Comparison of ENCODE assay signal across 9 cellular contexts in the genomic region with DNA sequence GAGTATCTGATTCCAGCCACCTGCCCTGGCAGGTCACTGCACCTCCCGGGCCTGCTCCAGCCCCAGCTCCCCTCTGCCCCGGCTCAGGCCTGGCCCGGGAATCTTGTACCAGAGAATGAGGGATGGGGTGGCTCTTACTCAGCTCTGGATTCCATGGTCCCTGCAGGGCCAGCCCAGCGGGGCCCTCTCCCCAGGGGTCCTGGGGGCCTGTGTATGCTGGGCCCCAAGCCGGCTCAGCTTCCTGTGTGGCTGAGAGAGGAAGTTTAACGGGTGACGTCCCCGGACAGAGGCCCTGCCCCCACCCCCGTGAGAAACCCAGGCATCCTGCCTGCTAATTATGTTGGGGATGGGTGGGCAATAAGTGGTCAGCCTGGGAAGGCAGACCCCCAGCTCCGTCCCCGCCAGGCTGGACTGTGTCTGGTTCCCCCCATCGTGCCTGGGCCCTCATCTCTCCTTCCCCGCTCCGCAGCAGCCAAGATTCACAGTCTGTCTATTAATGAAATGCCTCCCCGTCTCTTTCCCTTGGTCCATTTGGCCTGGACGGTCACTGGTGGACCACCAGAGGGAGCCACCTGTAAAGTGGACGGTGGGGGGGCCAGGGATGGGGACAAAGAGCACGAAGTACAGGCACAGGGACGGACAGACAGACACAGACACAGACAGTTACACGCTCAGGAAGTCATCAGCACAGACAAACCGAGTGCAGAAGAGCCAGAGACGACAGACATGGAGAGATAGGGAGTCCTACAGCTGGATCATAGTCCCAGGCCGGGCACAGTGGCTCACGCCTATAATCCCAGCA. TPM values are rescaled to one million over a fixed set of nuclear protein-coding genes. Genes with fewer than 3 reads are reported as not detected.
DNase-seq lines count a peak whose midpoint lies in the region; ATAC-seq and TF ChIP-seq lines count a peak whose summit lies in the region.
"Had no signal": no experiment of that assay in that cellular context is flagged by ENCODE, and none has a peak within 500 bp of the region (broad histone marks: within the 10 kb centered on the region; RNA-seq: fewer than 3 reads in every experiment).

Gene DENND1C, minus strand, starts transcription at position 247 of the 802 bp plus-strand sequence. Its CDS starts 92 bp downstream, at position 155.

- POLR2A ChIA-PET in CD4-positive, alpha-beta memory T cell (lab: Charles Lee; ENCODE audit: partially characterized antibody): interaction anchor here (0.9 to 3.0 kb wide), 17 partner anchors 8 to 291 kb away, joined by 3 to 35 read pairs (median 8); partner anchors contain the start of genes ALKBH7, CLPP, CRB3 and GPR108
- POLR2A ChIA-PET in PC-9 (lab: Charles Lee; ENCODE audit: unreplicated experiment): interaction anchor here (0.6 kb wide), 1 partner anchor 132 kb away, joined by 19 read pairs; no protein-coding TSS in a partner anchor

- H3K4me1 ChIP-seq in CD4-positive, alpha-beta memory T cell (ENCODE audit: insufficient read depth, low read length): peaks cover 46% of the 10 kb centered on the region
- H3K4me1 ChIP-seq in GM23338 (ENCODE audit: insufficient read depth) (peaks cover 7% of the 10 kb centered on the region), PC-9 (replicated peaks; ENCODE audit: insufficient read depth) (peaks cover 11% of the 10 kb centered on the region; the same call in 1 of the 2 replicates)

- H3K36me3 Mint-ChIP-seq in CD4-positive, alpha-beta memory T cell: peaks cover 3 to 15% of the 10 kb centered on the region in 2 donors
- H3K36me3 Mint-ChIP-seq in GM23338 (ENCODE audit: low read depth): no peaks in the 10 kb centered on the region
- peaks cover 8% of the 10 kb centered on the region for H3K36me3 Mint-ChIP-seq in activated T-helper 2 cell treated with anti-CD3 and anti-CD28 coated beads, Interferon-gamma antibody, Interleukin-2, Interleukin-4, amounts not matched to agents 10 μg/mL and 5 μg/mL and 100 μg/mL, durations not matched to agents 14 hours and 24 hours and 36 hours (ENCODE audit: low read depth)

- peak; percentile 58 to 66 (median 64) for DNase-seq in CD4-positive, alpha-beta memory T cell
- DNase-seq in GM23338 (ENCODE audit: low spot score) (peak; percentile 74), PC-9 (no peak), cardiac septum (ENCODE audit: low spot score) (peak; percentile 87), cerebellar nuclear complex (lab: John Stamatoyannopoulos, UW) (no peak)
- peak; percentile 60 for DNase-seq in activated T-helper 2 cell treated with anti-CD3 and anti-CD28 coated beads, Interferon-gamma antibody, Interleukin-2, Interleukin-4, amounts not matched to agents 10 μg/mL and 5 μg/mL and 100 μg/mL, durations not matched to agents 14 hours and 24 hours and 36 hours (ENCODE audit: low spot score)
- DNase-seq in stimulated activated CD4-positive, alpha-beta T cell treated with anti-CD3 and anti-CD28 coated beads, Interleukin-15, amount 100 ng/mL, for 24 hours: peak; percentile 83

- H4K20me1 ChIP-seq in GM23338 (replicated peaks; ENCODE audit: insufficient read depth): no peaks in the 10 kb centered on the region
- H4K20me1 ChIP-seq in PC-9 (ENCODE audit: insufficient read depth): no peaks in the 10 kb centered on the region

- no TSS peak for BruUV-seq in PC-9 (replicated peaks; lab: Mats Ljungman, UMichigan)

- H3K9me3 ChIP-seq in CD4-positive, alpha-beta memory T cell (ENCODE audit: control insufficient read depth in 1 of 2, low read length in 2 of 2): no peaks in the 10 kb centered on the region
- H3K9me3 ChIP-seq in PC-9 (ENCODE audit: insufficient read depth, low read depth): no peaks in the 10 kb centered on the region

- H3K36me3 ChIP-seq in CD4-positive, alpha-beta memory T cell (ENCODE audit: insufficient read depth, low read length): peaks cover 10% of the 10 kb centered on the region
- no peaks in the 10 kb centered on the region for H3K36me3 ChIP-seq in GM23338 (ENCODE audit: insufficient read depth)
- no peaks in the 10 kb centered on the region for H3K36me3 ChIP-seq in PC-9 (ENCODE audit: low read depth)

- ATAC-seq in GM23338 (peak; percentile 62), HG02938 (IDR thresholded peaks at IDR 0.05; ENCODE audit: unreplicated experiment) (no peak)

- H3K27me3 ChIP-seq in CD4-positive, alpha-beta memory T cell (ENCODE audit: insufficient read depth, low read length): no peaks in the 10 kb centered on the region
- H3K27me3 ChIP-seq in GM23338 (ENCODE audit: insufficient read depth) (no peaks in the 10 kb centered on the region), PC-9 (ENCODE audit: insufficient read depth, low read depth) (no peaks in the 10 kb centered on the region)

- peak within 1 kb of the TSS; percentile 38; the same call in 1 of the 2 replicates for H3K4me2 ChIP-seq in GM23338
- no peak within 1 kb of the TSS for H3K4me2 ChIP-seq in PC-9

- intact Hi-C loops in CD4-positive, alpha-beta memory T cell (cut with micrococcal nuclease): loop anchor here (1.0 kb wide), 1 partner anchor 21 kb away; no protein-coding TSS in a partner anchor
- intact Hi-C loops in PC-9 (cut with micrococcal nuclease; ENCODE audit: unreplicated experiment): no loop called here
- intact Hi-C loops in activated T-helper 2 cell treated with anti-CD3 and anti-CD28 coated beads, Interferon-gamma antibody, Interleukin-2, Interleukin-4, amounts not matched to agents 10 μg/mL and 5 μg/mL and 100 μg/mL, durations not matched to agents 14 hours and 24 hours and 36 hours (cut with micrococcal nuclease): no loop called here
- intact Hi-C loops in cardiac septum (cut with DNase I): no loop called here

- no peaks in the 10 kb centered on the region for H3K79me2 ChIP-seq in GM23338 (replicated peaks; ENCODE audit: insufficient read depth)
- H3K79me2 ChIP-seq in PC-9 (ENCODE audit: low read depth): no peaks in the 10 kb centered on the region

- no peaks in the 10 kb centered on the region for H3K9me3 Mint-ChIP-seq in CD4-positive, alpha-beta memory T cell
- no peaks in the 10 kb centered on the region; the same call in 2 of the 3 replicates for H3K9me3 Mint-ChIP-seq in GM23338
- no peaks in the 10 kb centered on the region for H3K9me3 Mint-ChIP-seq in activated T-helper 2 cell treated with anti-CD3 and anti-CD28 coated beads, Interferon-gamma antibody, Interleukin-2, Interleukin-4, amounts not matched to agents 10 μg/mL and 5 μg/mL and 100 μg/mL, durations not matched to agents 14 hours and 24 hours and 36 hours

- peak within 1 kb of the TSS; percentile 94 to 100 (median 96) for H3K4me3 Mint-ChIP-seq in CD4-positive, alpha-beta memory T cell
- H3K4me3 Mint-ChIP-seq in GM23338: no peak within 1 kb of the TSS
- peak within 1 kb of the TSS; percentile 91 for H3K4me3 Mint-ChIP-seq in activated T-helper 2 cell treated with anti-CD3 and anti-CD28 coated beads, Interferon-gamma antibody, Interleukin-2, Interleukin-4, amounts not matched to agents 10 μg/mL and 5 μg/mL and 100 μg/mL, durations not matched to agents 14 hours and 24 hours and 36 hours (ENCODE audit: low read depth)

- H3F3A ChIP-seq in GM23338 (replicated peaks; ENCODE audit: low read depth): no peaks in the 10 kb centered on the region
- peaks cover 5% of the 10 kb centered on the region; the same call in 1 of the 2 replicates for H3F3A ChIP-seq in PC-9 (ENCODE audit: insufficient read depth, low read depth)

- TF ChIP-seq CTCF in GM23338 (conservative IDR thresholded peaks at IDR 0.05; ENCODE audit: low read depth in 2 of 2) (peak; percentile 77 to 82), PC-9 (conservative IDR thresholded peaks at IDR 0.05) (peak; percentile 57)

- no peaks in the 10 kb centered on the region for H3K27me3 Mint-ChIP-seq in CD4-positive, alpha-beta memory T cell
- H3K27me3 Mint-ChIP-seq in GM23338 (ENCODE audit: insufficient read depth, low read depth, poor library complexity): peaks cover 7% of the 10 kb centered on the region
- H3K27me3 Mint-ChIP-seq in activated T-helper 2 cell treated with anti-CD3 and anti-CD28 coated beads, Interferon-gamma antibody, Interleukin-2, Interleukin-4, amounts not matched to agents 10 μg/mL and 5 μg/mL and 100 μg/mL, durations not matched to agents 14 hours and 24 hours and 36 hours (ENCODE audit: low read depth): no peaks in the 10 kb centered on the region

- H3K4me3 ChIP-seq in CD4-positive, alpha-beta memory T cell (ENCODE audit: low read length in 2 of 2): peak within 1 kb of the TSS; percentile 91 to 97
- H3K4me3 ChIP-seq in GM23338 (no peak within 1 kb of the TSS), PC-9 (no peak within 1 kb of the TSS)

- H3K27ac Mint-ChIP-seq in CD4-positive, alpha-beta memory T cell: peak within 1 kb of the TSS; percentile 93 to 99 (median 98)
- no peak within 1 kb of the TSS for H3K27ac Mint-ChIP-seq in GM23338
- H3K27ac Mint-ChIP-seq in activated T-helper 2 cell treated with anti-CD3 and anti-CD28 coated beads, Interferon-gamma antibody, Interleukin-2, Interleukin-4, amounts not matched to agents 10 μg/mL and 5 μg/mL and 100 μg/mL, durations not matched to agents 14 hours and 24 hours and 36 hours: peak within 1 kb of the TSS; percentile 91

- H3K4me1 Mint-ChIP-seq in CD4-positive, alpha-beta memory T cell: peaks cover 19 to 46% (median 27%) of the 10 kb centered on the region in 4 donors
- peaks cover 12% of the 10 kb centered on the region; the same call in 2 of the 3 replicates for H3K4me1 Mint-ChIP-seq in GM23338
- peaks cover 19% of the 10 kb centered on the region for H3K4me1 Mint-ChIP-seq in activated T-helper 2 cell treated with anti-CD3 and anti-CD28 coated beads, Interferon-gamma antibody, Interleukin-2, Interleukin-4, amounts not matched to agents 10 μg/mL and 5 μg/mL and 100 μg/mL, durations not matched to agents 14 hours and 24 hours and 36 hours (ENCODE audit: low read depth)

- H3K9me2 ChIP-seq in GM23338 (ENCODE audit: insufficient read depth): no peaks in the 10 kb centered on the region
- H3K9me2 ChIP-seq in PC-9 (ENCODE audit: insufficient read depth): no peaks in the 10 kb centered on the region

- H2AFZ ChIP-seq in GM23338 (peak within 1 kb of the TSS; percentile 89; the same call in 1 of the 2 replicates), PC-9 (no peak within 1 kb of the TSS)

- peak within 1 kb of the TSS; percentile 93 for H3K27ac ChIP-seq in CD4-positive, alpha-beta memory T cell (ENCODE audit: low read depth, low read length)
- no peak within 1 kb of the TSS for H3K27ac ChIP-seq in GM23338 (ENCODE audit: low read depth)
- no peak within 1 kb of the TSS for H3K27ac ChIP-seq in PC-9

- CTCF ChIA-PET in CD4-positive, alpha-beta memory T cell (lab: Charles Lee; ENCODE audit: partially characterized antibody): interaction anchor here (0.7 to 1.8 kb wide), 7 partner anchors 16 to 263 kb away, joined by 3 to 6 read pairs (median 4); partner anchors contain the start of gene SLC25A23
- CTCF ChIA-PET in PC-9 (lab: Charles Lee): interaction anchor here (0.7 kb wide), 1 partner anchor 482 kb away, joined by 6 read pairs; no protein-coding TSS in a partner anchor

TF ChIP-seq in GM23338, 12 proteins besides CTCF, POLR2A, EP300 and RAD21 (continues in another document):
- TF ChIP-seq STAT1 (IDR thresholded peaks at IDR 0.05; ENCODE audit: unreplicated experiment) (no peak), NANOG (IDR thresholded peaks at IDR 0.05; ENCODE audit: borderline replicate concordance) (no peak)

RNA-seq across cellular contexts. Expression of gene DENND1C, which starts in this region (rescaled TPM):
- total RNA-seq in CD4-positive, alpha-beta memory T cell: 100 to 1,000 TPM; 105 to 113 TPM
- 10 to 100 TPM; 39.6 to 77.8 TPM for polyA plus RNA-seq in CD4-positive, alpha-beta memory T cell
- 2.8 and 3.1 TPM in 2 replicates for total RNA-seq in GM23338 (2014; rRNA removed; shearing (Covaris generic))
- polyA plus RNA-seq in GM23338 (2016; fragmentation: Nextera tagmentation; extraction: Ambion mirVana): 6.1 and 6.3 TPM in 2 replicates
- total RNA-seq in PC-9 (2021): not detected in 2 replicates
- 64.3 and 70.0 TPM in 2 replicates for total RNA-seq in activated T-helper 2 cell treated with anti-CD3 and anti-CD28 coated beads, Interferon-gamma antibody, Interleukin-2, Interleukin-4, amounts not matched to agents 10 μg/mL and 5 μg/mL and 100 μg/mL, durations not matched to agents 14 hours and 24 hours and 36 hours
- total RNA-seq in cardiac septum: 0.78 TPM
- total RNA-seq: LHCN-M2 had no signal

Comparison
In these comparisons a context has a peak if more than half of its experiments do, and no peak if none do; other contexts are left out.
1. RNA of gene DENND1C (total RNA-seq): 105 to 113 TPM in CD4-positive, alpha-beta memory T cell and 64.3 to 70.0 TPM in activated T-helper 2 cell treated with anti-CD3 and anti-CD28 coated beads, Interferon-gamma antibody, Interleukin-2, Interleukin-4, amounts not matched to agents 10 μg/mL and 5 μg/mL and 100 μg/mL, durations not matched to agents 14 hours and 24 hours and 36 hours; 2.8 to 3.1 TPM in GM23338, 0.78 TPM in cardiac septum (single experiment) and not detected in PC-9; every median in the first group is over 10 times any median in the second.
2. Peak in DNase-seq in cardiac septum; RNA of the gene not detected or under 1 TPM.
3. DNase-seq: peak in CD4-positive, alpha-beta memory T cell (5 of 5), GM23338 (single experiment), activated T-helper 2 cell treated with anti-CD3 and anti-CD28 coated beads, Interferon-gamma antibody, Interleukin-2, Interleukin-4, amounts not matched to agents 10 μg/mL and 5 μg/mL and 100 μg/mL, durations not matched to agents 14 hours and 24 hours and 36 hours (single experiment) and stimulated activated CD4-positive, alpha-beta T cell treated with anti-CD3 and anti-CD28 coated beads, Interleukin-15, amount 100 ng/mL, for 24 hours (single experiment); none in PC-9 (0 of 2) and cerebellar nuclear complex (0 of 2).
4. H3K4me3 ChIP-seq: peak in CD4-positive, alpha-beta memory T cell (2 of 2); none in GM23338 (single experiment) and PC-9 (single experiment).